Comparison of ENCODE assay signal across 11 cellular contexts in genomic region chr5:157290156-157290980, GRCh38. TPM values are rescaled to one million over a fixed set of nuclear protein-coding genes. Genes with fewer than 3 reads are reported as not detected.
DNase-seq lines count a peak whose midpoint lies in the region; ATAC-seq and TF ChIP-seq lines count a peak whose summit lies in the region.
"Had no signal": no experiment of that assay in that cellular context is flagged by ENCODE, and none has a peak within 500 bp of the region (broad histone marks: within the 10 kb centered on the region; RNA-seq: fewer than 3 reads in every experiment).

No MANE protein-coding gene starts in this region.

- peaks cover 0 to 4% (median 0%) of the 10 kb centered on the region in 4 donors for H3K4me1 ChIP-seq in tibial nerve

- H3K9me3 ChIP-seq in tibial nerve = no peaks in the 10 kb centered on the region

- H3K4me3 ChIP-seq in tibial nerve = no peak overlapping the region
- H3K4me3 ChIP-seq: GM12878, skin epidermis had no signal

- no peaks in the 10 kb centered on the region for H3K27me3 ChIP-seq in tibial nerve

- H3K36me3 ChIP-seq in tibial nerve = peaks cover 0 to 16% (median 6%) of the 10 kb centered on the region in 3 donors

- 73 to 85% methylated on average over 6 of the region's 6 CpGs for WGBS in tibial nerve, 2 donors

- peak; percentile 78 for DNase-seq in Caki2 (ENCODE audit: low read depth)
- peak; percentile 71 for DNase-seq in astrocyte of the hippocampus (ENCODE audit: low read depth, low spot score)
- peak; percentile 42 for DNase-seq in myocyte (ENCODE audit: low read depth)
- no peak for DNase-seq in SHP77 (lab: John Stamatoyannopoulos, UW)
- DNase-seq in tibial nerve (ENCODE audit: low spot score in 2 of 2) = no peak
- DNase-seq: MV-4-11 had no signal

- in situ Hi-C loops in Caki2 (cut with HindIII; ENCODE audit: low pct_unique_long_range_greater_than_20kb, low sequenced_read_pairs) = no loop called here

- ATAC-seq in HG02759 (IDR thresholded peaks at IDR 0.05; ENCODE audit: unreplicated experiment) = peak; percentile 17
- ATAC-seq in HG03342 (IDR thresholded peaks at IDR 0.05; ENCODE audit: unreplicated experiment) = no peak
- no peak for ATAC-seq in GM21526 (IDR thresholded peaks at IDR 0.05; ENCODE audit: low FRiP score, unreplicated experiment)

- TF ChIP-seq CTCF in tibial nerve (IDR thresholded peaks at IDR 0.05) = no peak

- no peak for TF ChIP-seq POLR2A in tibial nerve (IDR thresholded peaks at IDR 0.05)

- TF ChIP-seq EP300 in tibial nerve (IDR thresholded peaks at IDR 0.05) = no peak

- no peak overlapping the region for H3K27ac ChIP-seq in tibial nerve
- H3K27ac ChIP-seq: skin epidermis had no signal

RNA-seq across cellular contexts. Expression of gene CYFIP2, which starts 24.4 kb away (rescaled TPM):
- 25.3 and 40.4 TPM in 2 replicates for total RNA-seq in Caki2 (2014; rRNA removed; shearing (Covaris generic); ENCODE audit: low replicate concordance)
- total RNA-seq in myocyte (5.5 and 5.6 TPM in 2 replicates), tibial nerve (10 to 100 TPM; 14.4 to 27.3 (median 18.0) TPM)
- polyA plus RNA-seq in myocyte (2012) = 8.8 TPM

Comparison
In these comparisons a context has a peak if more than half of its experiments do, and no peak if none do; other contexts are left out.
1. DNase-seq: peak in Caki2 (single experiment), astrocyte of the hippocampus (single experiment) and myocyte (single experiment); none in SHP77 (0 of 2) and tibial nerve (0 of 2).